1 cellular context compared by ENCODE assay signal in genomic region chr3:141421186-141421585, GRCh38.
TF ChIP-seq lines count a peak whose summit lies in the region.

No MANE protein-coding gene starts in this region.

TF ChIP-seq in HepG2, 621 proteins besides CTCF, POLR2A, EP300 and RAD21:
- 0 out of 2 replicates have a peak, but pooled peaks have one; percentile 28 for TF ChIP-seq ZNF121 (CRISPR knock-in tag; IDR thresholded peaks at IDR 0.05)
- no peak for TF ChIP-seq IRF9 (CRISPR knock-in tag; IDR thresholded peaks at IDR 0.05; ENCODE audit: borderline replicate concordance)
